Comparison of ENCODE assay signal across 8 cellular contexts in the genomic region with DNA sequence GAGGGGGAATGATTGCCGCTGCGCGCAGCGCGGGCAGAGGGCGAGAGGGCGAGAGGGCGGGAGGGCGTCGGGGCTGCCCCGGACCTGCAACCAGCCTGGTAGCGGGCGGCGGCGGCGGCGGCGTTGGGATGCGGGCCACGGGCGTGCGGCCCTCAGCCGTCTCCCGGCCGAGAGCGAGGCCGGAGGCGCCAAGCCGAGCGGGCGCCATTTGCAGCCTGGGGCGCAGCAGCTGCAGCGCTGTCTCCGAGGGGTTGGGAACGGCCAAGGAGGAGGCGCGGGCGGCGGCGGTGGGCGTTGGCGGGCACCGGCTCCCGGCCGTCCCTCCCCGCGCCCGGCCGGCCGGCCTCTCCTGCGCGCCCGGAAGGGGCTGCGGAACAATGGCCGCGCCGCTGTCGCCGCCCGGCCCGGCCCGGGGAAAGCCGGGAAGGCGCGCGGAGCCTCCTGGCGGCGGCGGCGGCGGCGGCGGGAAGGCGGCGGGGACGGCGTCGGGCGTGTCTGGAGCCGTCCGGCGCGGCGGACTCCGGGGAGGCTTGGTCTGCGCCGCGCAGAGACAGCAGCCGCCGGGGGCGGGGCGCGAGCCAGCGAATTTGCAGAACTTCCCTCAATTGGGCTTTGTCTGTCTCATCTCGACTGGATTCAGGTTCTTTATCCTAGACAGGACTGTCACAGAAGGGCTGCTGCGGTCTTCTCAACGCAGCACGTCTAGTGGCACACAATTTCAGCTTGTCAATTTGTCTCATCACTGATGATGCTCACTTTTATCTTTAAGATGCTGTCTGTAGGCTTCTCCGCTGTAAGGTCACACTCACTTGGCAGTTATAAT. TPM values are rescaled to one million over a fixed set of nuclear protein-coding genes. Genes with fewer than 3 reads are reported as not detected.
DNase-seq lines count a peak whose midpoint lies in the region; ATAC-seq and TF ChIP-seq lines count a peak whose summit lies in the region.

No MANE protein-coding gene starts in this region.

- peak; percentile 48 to 49 for ATAC-seq in activated CD4-positive, CD25-positive, alpha-beta regulatory T cell treated with anti-CD3 and anti-CD28 coated beads, Interleukin-2, amount 50 U/mL, for 24 hours
- no peak for ATAC-seq in HG03378 (IDR thresholded peaks at IDR 0.05; ENCODE audit: unreplicated experiment)

- H3K27me3 ChIP-seq in HUES64 (ENCODE audit: insufficient read depth, low read length), result no peaks in the 10 kb centered on the region
- no peaks in the 10 kb centered on the region for H3K27me3 ChIP-seq in right atrium auricular region

- peak overlapping the region; percentile 94 for H3K27ac ChIP-seq in HUES64 (ENCODE audit: low read depth, low read length)
- H3K27ac ChIP-seq in right atrium auricular region, result peak overlapping the region; percentile 87 to 94

- under 1% methylated on average over 98 of the region's 99 CpGs for WGBS in HUES64

- H3K36me3 ChIP-seq in HUES64 (ENCODE audit: insufficient read depth, low read length) (no peaks in the 10 kb centered on the region), right atrium auricular region (no peaks in the 10 kb centered on the region)

- H3K9ac ChIP-seq in HUES64 (ENCODE audit: low read depth, low read length), result peak overlapping the region; percentile 96

- DNase-seq in activated CD4-positive, CD25-positive, alpha-beta regulatory T cell (lab: John Stamatoyannopoulos, UW), result no peak
- DNase-seq in OCI-M2 (lab: John Stamatoyannopoulos, UW; ENCODE audit: unreplicated experiment) (peak; percentile 17), anterior cingulate cortex (lab: John Stamatoyannopoulos, UW) (peak in 51 of 58 donors; percentile 1 to 64 (median 37)), right atrium auricular region (ENCODE audit: low spot score) (peak; percentile 76), pons (ENCODE audit: low spot score) (peak; percentile 55)

- H3K9me3 ChIP-seq in HUES64 (ENCODE audit: insufficient read depth, low read depth, low read length) (no peaks in the 10 kb centered on the region), right atrium auricular region (no peaks in the 10 kb centered on the region)

- H3K4me1 ChIP-seq in HUES64 (ENCODE audit: insufficient read depth, low read length), result peaks cover 4% of the 10 kb centered on the region
- H3K4me1 ChIP-seq in right atrium auricular region, result peaks cover 0 to 18% of the 10 kb centered on the region in 2 donors

- H3K4me3 ChIP-seq in HUES64 (ENCODE audit: low read length), result peak overlapping the region; percentile 82
- H3K4me3 ChIP-seq in right atrium auricular region, result peak overlapping the region; percentile 70 to 72

- TF ChIP-seq CTCF in right atrium auricular region (IDR thresholded peaks at IDR 0.05), result peak; percentile 12 to 23

RNA-seq across cellular contexts. Expression of gene ZBTB8B, which starts 35.7 kb away (rescaled TPM):
- polyA plus RNA-seq in HUES64 (2013, experiment 1 of 2), result 1.1 TPM
- polyA plus RNA-seq in HUES64 (2013, experiment 2 of 2), result 1.3 TPM
- under 1 TPM in 1 of 2 donors, not detected in 1; 0.04 TPM for total RNA-seq in right atrium auricular region

RNA-seq across cellular contexts. Expression of gene ZBTB8A, which starts 38.6 kb away (rescaled TPM):
- polyA plus RNA-seq in HUES64 (2013, experiment 1 of 2), result 9.5 TPM
- 9.4 TPM for polyA plus RNA-seq in HUES64 (2013, experiment 2 of 2)
- total RNA-seq in right atrium auricular region, result 1 to 10 TPM; 3.3 to 4.8 TPM

Comparison
In these comparisons a context has a peak if more than half of its experiments do, and no peak if none do; other contexts are left out.
1. DNase-seq: peak in OCI-M2 (single experiment), anterior cingulate cortex (51 of 58), right atrium auricular region (single experiment) and pons (single experiment); none in activated CD4-positive, CD25-positive, alpha-beta regulatory T cell (0 of 4).